Comparison of ENCODE assay signal across 8 cellular contexts in the genomic region with DNA sequence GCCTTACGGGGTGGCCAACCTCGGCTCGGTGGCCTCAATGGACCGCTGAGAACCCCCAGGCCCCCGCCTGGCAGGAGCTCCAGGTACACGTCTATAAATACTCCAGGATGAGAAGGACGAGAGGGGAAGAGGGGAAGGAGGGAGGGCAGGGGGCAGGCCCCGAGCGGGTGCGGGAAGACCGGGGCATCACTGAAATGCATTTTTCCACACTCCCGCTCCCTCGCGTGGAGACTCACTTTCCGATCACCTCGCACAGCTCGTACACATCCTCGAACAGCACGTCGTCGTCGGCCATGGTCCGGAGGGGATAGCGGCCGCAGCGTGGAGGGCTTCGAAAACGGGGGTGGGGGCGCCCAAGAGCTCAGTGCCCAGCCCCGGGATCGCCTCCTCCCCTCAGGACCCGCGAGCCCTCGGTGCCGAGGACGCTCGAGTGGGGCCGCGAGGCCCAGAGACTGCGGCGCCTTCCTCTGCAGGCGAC. TPM values are rescaled to one million over a fixed set of nuclear protein-coding genes. Genes with fewer than 3 reads are reported as not detected.
A peak's percentile ranks its signal among the peaks of the same experiment; 100 is the strongest.
DNase-seq lines count a peak whose midpoint lies in the region; ATAC-seq and TF ChIP-seq lines count a peak whose summit lies in the region.

No MANE protein-coding gene starts in this region.

- no peaks in the 10 kb centered on the region for H3K4me1 ChIP-seq in muscle layer of colon (ENCODE audit: insufficient read depth, low read length)

- peak overlapping the region; percentile 85 for H3K27ac Mint-ChIP-seq in type B pancreatic cell

- no peaks in the 10 kb centered on the region for H3K27me3 Mint-ChIP-seq in type B pancreatic cell

- H3K4me3 ChIP-seq in epithelial cell of proximal tubule (ENCODE audit: low read depth, low read length) (peak overlapping the region; percentile 76), muscle layer of colon (ENCODE audit: low read depth in 1 of 2, low read length in 2 of 2) (peak overlapping the region; percentile 57 to 62)

- H3K27ac ChIP-seq in C4-2B (peak overlapping the region; percentile 75), KOPT-K1 (ENCODE audit: low read depth, low read length, poor library complexity, severe bottlenecking) (peak overlapping the region; percentile 73), muscle layer of colon (ENCODE audit: low read depth, low read length) (peak overlapping the region; percentile 19)

- peak; percentile 36 for DNase-seq in activated CD4-positive, CD25-positive, alpha-beta regulatory T cell treated with anti-CD3 and anti-CD28 coated beads, Interleukin-2, amount 50 U/mL, for 72 hours
- DNase-seq in epithelial cell of proximal tubule (ENCODE audit: low read depth) (no peak), type B pancreatic cell (ENCODE audit: extremely low spot score, unreplicated experiment) (peak; percentile 71), T1000 (lab: John Stamatoyannopoulos, UW) (no peak)

- peaks cover 9% of the 10 kb centered on the region for H3K4me1 Mint-ChIP-seq in type B pancreatic cell (ENCODE audit: unreplicated experiment)

- H3K9me3 Mint-ChIP-seq in type B pancreatic cell: no peaks in the 10 kb centered on the region

- ATAC-seq in GM21367 (IDR thresholded peaks at IDR 0.05; ENCODE audit: unreplicated experiment): peak; percentile 8

- TF ChIP-seq CTCF in C4-2B (conservative IDR thresholded peaks at IDR 0.05) (peak; percentile 30; the same call in 1 of the 2 replicates), epithelial cell of proximal tubule (conservative IDR thresholded peaks at IDR 0.05; ENCODE audit: low read depth, low read length) (peak; percentile 7), type B pancreatic cell (conservative IDR thresholded peaks at IDR 0.05) (peak; percentile 17)

- H3K36me3 Mint-ChIP-seq in type B pancreatic cell: no peaks in the 10 kb centered on the region

- H3K9me3 ChIP-seq in KOPT-K1 (ENCODE audit: insufficient read depth, low read length, poor library complexity, severe bottlenecking): no peaks in the 10 kb centered on the region
- H3K9me3 ChIP-seq in muscle layer of colon (ENCODE audit: low read length): no peaks in the 10 kb centered on the region

- peak overlapping the region; percentile 19 for H3K9ac ChIP-seq in muscle layer of colon (ENCODE audit: low read length)

- H3K36me3 ChIP-seq in KOPT-K1 (ENCODE audit: insufficient read depth, low read length) (no peaks in the 10 kb centered on the region), muscle layer of colon (ENCODE audit: insufficient read depth, low read length) (no peaks in the 10 kb centered on the region)

- peak overlapping the region; percentile 91 for H3K4me3 Mint-ChIP-seq in type B pancreatic cell

- peaks cover 0 to 8% of the 10 kb centered on the region in 2 donors for H3K27me3 ChIP-seq in muscle layer of colon (ENCODE audit: control insufficient read depth in 1 of 2, insufficient read depth in 2 of 2, low read length in 2 of 2)

RNA-seq across cellular contexts. Expression of a gene that starts 0.6 kb away (rescaled TPM):
- 22.9 and 58.8 TPM in 2 replicates for total RNA-seq in epithelial cell of proximal tubule
- 93.8 and 123 TPM in 2 replicates for total RNA-seq in type B pancreatic cell (ENCODE audit: low replicate concordance)

Comparison
In these comparisons a context has a peak if more than half of its experiments do, and no peak if none do; other contexts are left out.
1. H3K27ac ChIP-seq: peak in every context shown above with its lines; median percentile 75 in C4-2B; 73 in KOPT-K1; 19 in muscle layer of colon.
2. DNase-seq: peak in activated CD4-positive, CD25-positive, alpha-beta regulatory T cell treated with anti-CD3 and anti-CD28 coated beads, Interleukin-2, amount 50 U/mL, for 72 hours (single experiment) and type B pancreatic cell (single experiment); none in epithelial cell of proximal tubule (single experiment) and T1000 (single experiment).
3. Peak in every context shown above with its lines, with median percentiles within 50 percentile points of each other: CTCF ChIP-seq.